13 cellular contexts compared by ENCODE assay signal in the genomic region with DNA sequence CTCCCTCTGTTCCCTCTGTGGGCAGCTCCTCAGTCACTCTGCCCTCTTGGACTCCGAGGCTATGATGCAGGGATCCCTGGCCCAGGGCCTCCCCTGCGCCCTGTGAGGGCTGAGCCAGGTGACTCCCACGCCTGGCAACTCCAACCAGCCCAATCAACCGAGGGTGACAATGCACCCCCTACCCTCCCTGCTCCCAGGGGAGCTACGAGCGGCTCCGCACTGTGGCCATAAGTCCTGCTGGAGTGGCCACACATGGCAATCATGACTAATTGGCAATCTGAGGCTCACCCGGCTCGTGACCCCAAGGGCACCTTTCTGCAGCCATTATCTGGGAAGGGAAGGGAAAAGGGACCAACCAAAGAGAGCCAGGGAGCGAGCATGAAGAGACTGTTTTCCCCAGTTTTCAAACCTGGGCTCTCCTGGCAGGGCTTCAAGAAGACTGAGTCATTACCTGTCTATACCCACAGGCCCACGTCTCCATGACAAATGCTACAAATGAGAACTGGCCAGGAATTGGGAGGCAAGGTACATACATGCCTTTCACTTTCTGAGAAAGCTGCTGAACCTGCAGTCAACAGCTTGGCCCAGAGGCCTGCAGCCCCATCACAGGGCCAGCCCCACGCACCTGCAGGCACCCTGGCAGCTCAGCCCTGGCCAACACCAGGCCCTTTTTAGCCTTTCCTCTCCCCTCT. TPM values are rescaled to one million over a fixed set of nuclear protein-coding genes. Genes with fewer than 3 reads are reported as not detected.
A peak's percentile ranks its signal among the peaks of the same experiment; 100 is the strongest.
DNase-seq lines count a peak whose midpoint lies in the region; ATAC-seq and TF ChIP-seq lines count a peak whose summit lies in the region.
"Had no signal": no experiment of that assay in that cellular context is flagged by ENCODE, and none has a peak within 500 bp of the region (broad histone marks: within the 10 kb centered on the region; RNA-seq: fewer than 3 reads in every experiment).

No MANE protein-coding gene starts in this region.

- no peaks in the 10 kb centered on the region for H3K27me3 Mint-ChIP-seq in WTC11 (ENCODE audit: low read depth)
- peaks cover 24% of the 10 kb centered on the region for H3K27me3 Mint-ChIP-seq in T-helper 17 cell
- no peaks in the 10 kb centered on the region for H3K27me3 Mint-ChIP-seq in CD4-positive, alpha-beta T cell
- H3K27me3 Mint-ChIP-seq: activated naive CD8-positive, alpha-beta T cell had no signal

- H3K36me3 Mint-ChIP-seq in WTC11, result peaks cover 43% of the 10 kb centered on the region
- H3K36me3 Mint-ChIP-seq in T-helper 17 cell (ENCODE audit: low read depth), result no peaks in the 10 kb centered on the region
- peaks cover 5% of the 10 kb centered on the region for H3K36me3 Mint-ChIP-seq in CD4-positive, alpha-beta T cell (ENCODE audit: low read depth)

- no peaks in the 10 kb centered on the region for H3K27me3 ChIP-seq in heart right ventricle
- no peaks in the 10 kb centered on the region for H3K27me3 ChIP-seq in CD4-positive, alpha-beta T cell (ENCODE audit: control insufficient read depth, insufficient read depth, low read length)
- H3K27me3 ChIP-seq: SJSA1 had no signal

- POLR2A ChIA-PET in WTC11 (lab: Charles Lee), result interaction anchor here (0.5 kb wide), 1 partner anchor 40 kb away, joined by 3 read pairs; no protein-coding TSS in a partner anchor
- POLR2A ChIA-PET in CD4-positive, alpha-beta T cell (lab: Charles Lee), result no interaction called here

- WGBS in heart right ventricle, 2 donors, result 76 to 78% methylated on average over 12 of the region's 12 CpGs

- CTCF ChIA-PET in WTC11 (lab: Charles Lee), result interaction anchor here (1.0 to 2.2 kb wide), 4 partner anchors 10 to 453 kb away, joined by 3 to 11 read pairs (median 6); no protein-coding TSS in a partner anchor
- CTCF ChIA-PET in CD4-positive, alpha-beta T cell (lab: Charles Lee), result no interaction called here

- H3K36me3 ChIP-seq in heart right ventricle, result peaks cover 0 to 61% (median 19%) of the 10 kb centered on the region in 9 donors

- no peak overlapping the region for H3K4me3 ChIP-seq in heart right ventricle
- H3K4me3 ChIP-seq: K562, SJSA1 had no signal

- H3K4me1 ChIP-seq in heart right ventricle, result peaks cover 0 to 35% (median 18%) of the 10 kb centered on the region in 9 donors

- H3K27ac ChIP-seq in heart right ventricle, result peak overlapping the region in 6 of 10 donors; percentile 2 to 59 (median 42)
- no peak overlapping the region for H3K27ac ChIP-seq in CD4-positive, alpha-beta T cell (ENCODE audit: low read depth, low read length)
- H3K27ac ChIP-seq: SJSA1 had no signal

- ATAC-seq in WTC11, result peak; percentile 23; the same call in 1 of the 2 replicates
- ATAC-seq in heart right ventricle, result peak in 6 of 8 donors; percentile 26 to 63 (median 44)
- ATAC-seq in sciatic nerve, result peak; percentile 39
- ATAC-seq in T-helper 17 cell, result no peak
- ATAC-seq in CD4-positive, alpha-beta T cell (ENCODE audit: poor library complexity), result no peak
- ATAC-seq: effector memory CD8-positive, alpha-beta T cell; K562 had no signal

- H3K27ac Mint-ChIP-seq in WTC11, result no peak overlapping the region
- H3K27ac Mint-ChIP-seq in T-helper 17 cell, result no peak overlapping the region
- no peak overlapping the region for H3K27ac Mint-ChIP-seq in CD4-positive, alpha-beta T cell
- H3K27ac Mint-ChIP-seq: activated CD4-positive, alpha-beta T cell treated with anti-CD3 and anti-CD28 coated beads, Interleukin-2, amount 10 ng/mL, durations not matched to agents 24 days and 14 days; activated naive CD8-positive, alpha-beta T cell; effector memory CD8-positive, alpha-beta T cell had no signal

- H3K4me3 Mint-ChIP-seq in WTC11 (no peak overlapping the region), T-helper 17 cell (no peak overlapping the region)
- H3K4me3 Mint-ChIP-seq in CD4-positive, alpha-beta T cell, result no peak overlapping the region
- H3K4me3 Mint-ChIP-seq: activated CD4-positive, alpha-beta T cell treated with anti-CD3 and anti-CD28 coated beads, Interleukin-2, amount 10 ng/mL, durations not matched to agents 24 days and 14 days; activated naive CD8-positive, alpha-beta T cell; effector memory CD8-positive, alpha-beta T cell had no signal

- intact Hi-C loops in heart right ventricle (cut with DNase I), result loop anchor here in 1 of 10 donors (5.0 kb wide), 1 partner anchor 90 kb away; no protein-coding TSS in a partner anchor
- intact Hi-C loops in sciatic nerve (cut with DNase I), result no loop called here
- intact Hi-C loops in CD4-positive, alpha-beta T cell (cut with DNase I, micrococcal nuclease), result no loop called here

- peaks cover 9% of the 10 kb centered on the region for H3K9me3 Mint-ChIP-seq in WTC11
- H3K9me3 Mint-ChIP-seq in CD4-positive, alpha-beta T cell, result no peaks in the 10 kb centered on the region
- H3K9me3 Mint-ChIP-seq: activated CD4-positive, alpha-beta T cell treated with anti-CD3 and anti-CD28 coated beads, Interleukin-2, amount 10 ng/mL, durations not matched to agents 24 days and 14 days; effector memory CD8-positive, alpha-beta T cell had no signal

- no peak for TF ChIP-seq CTCF in WTC11 (IDR thresholded peaks at IDR 0.05)
- no peak for TF ChIP-seq CTCF in heart right ventricle (IDR thresholded peaks at IDR 0.05)
- TF ChIP-seq CTCF in CD4-positive, alpha-beta T cell (IDR thresholded peaks at IDR 0.05), result no peak

- peaks cover 0 to 4% (median 0%) of the 10 kb centered on the region in 11 donors for H3K9me3 ChIP-seq in heart right ventricle
- no peaks in the 10 kb centered on the region for H3K9me3 ChIP-seq in T-helper 17 cell (ENCODE audit: control insufficient read depth, low read length, poor library complexity, severe bottlenecking)
- no peaks in the 10 kb centered on the region for H3K9me3 ChIP-seq in CD4-positive, alpha-beta T cell (ENCODE audit: control insufficient read depth, low read length)
- H3K9me3 ChIP-seq: SJSA1 had no signal

- H3K4me1 Mint-ChIP-seq in WTC11 (peaks cover 32% of the 10 kb centered on the region), T-helper 17 cell (peaks cover 3% of the 10 kb centered on the region)
- H3K4me1 Mint-ChIP-seq in CD4-positive, alpha-beta T cell (ENCODE audit: low read depth), result no peaks in the 10 kb centered on the region
- H3K4me1 Mint-ChIP-seq: activated CD4-positive, alpha-beta T cell treated with anti-CD3 and anti-CD28 coated beads, Interleukin-2, amount 10 ng/mL, durations not matched to agents 24 days and 14 days had no signal

- peak; percentile 9 for DNase-seq in LoVo (ENCODE audit: low spot score)
- DNase-seq in WTC11 (ENCODE audit: low spot score), result no peak
- DNase-seq in heart right ventricle, result no peak
- DNase-seq in sciatic nerve (ENCODE audit: low spot score), result no peak
- no peak for DNase-seq in T-helper 17 cell
- no peak for DNase-seq in GOT3 (lab: John Stamatoyannopoulos, UW)
- DNase-seq in CD4-positive, alpha-beta T cell, result no peak
- DNase-seq: activated CD4-positive, alpha-beta T cell treated with anti-CD3 and anti-CD28 coated beads, Interleukin-2, amount 10 ng/mL, durations not matched to agents 24 days and 14 days; effector memory CD8-positive, alpha-beta T cell; stimulated activated CD4-positive, alpha-beta T cell treated with anti-CD3 and anti-CD28 coated beads, Interleukin-4, amount 100 ng/mL, for 24 hours had no signal

TF ChIP-seq in WTC11, 78 proteins besides CTCF, POLR2A, EP300 and RAD21:
- TF ChIP-seq KAT7 (CRISPR knock-in tag; IDR thresholded peaks at IDR 0.05; ENCODE audit: borderline replicate concordance) (no peak), ELF4 (CRISPR knock-in tag; IDR thresholded peaks at IDR 0.05; ENCODE audit: low read depth) (no peak)
- TF ChIP-seq, protein P1, sequence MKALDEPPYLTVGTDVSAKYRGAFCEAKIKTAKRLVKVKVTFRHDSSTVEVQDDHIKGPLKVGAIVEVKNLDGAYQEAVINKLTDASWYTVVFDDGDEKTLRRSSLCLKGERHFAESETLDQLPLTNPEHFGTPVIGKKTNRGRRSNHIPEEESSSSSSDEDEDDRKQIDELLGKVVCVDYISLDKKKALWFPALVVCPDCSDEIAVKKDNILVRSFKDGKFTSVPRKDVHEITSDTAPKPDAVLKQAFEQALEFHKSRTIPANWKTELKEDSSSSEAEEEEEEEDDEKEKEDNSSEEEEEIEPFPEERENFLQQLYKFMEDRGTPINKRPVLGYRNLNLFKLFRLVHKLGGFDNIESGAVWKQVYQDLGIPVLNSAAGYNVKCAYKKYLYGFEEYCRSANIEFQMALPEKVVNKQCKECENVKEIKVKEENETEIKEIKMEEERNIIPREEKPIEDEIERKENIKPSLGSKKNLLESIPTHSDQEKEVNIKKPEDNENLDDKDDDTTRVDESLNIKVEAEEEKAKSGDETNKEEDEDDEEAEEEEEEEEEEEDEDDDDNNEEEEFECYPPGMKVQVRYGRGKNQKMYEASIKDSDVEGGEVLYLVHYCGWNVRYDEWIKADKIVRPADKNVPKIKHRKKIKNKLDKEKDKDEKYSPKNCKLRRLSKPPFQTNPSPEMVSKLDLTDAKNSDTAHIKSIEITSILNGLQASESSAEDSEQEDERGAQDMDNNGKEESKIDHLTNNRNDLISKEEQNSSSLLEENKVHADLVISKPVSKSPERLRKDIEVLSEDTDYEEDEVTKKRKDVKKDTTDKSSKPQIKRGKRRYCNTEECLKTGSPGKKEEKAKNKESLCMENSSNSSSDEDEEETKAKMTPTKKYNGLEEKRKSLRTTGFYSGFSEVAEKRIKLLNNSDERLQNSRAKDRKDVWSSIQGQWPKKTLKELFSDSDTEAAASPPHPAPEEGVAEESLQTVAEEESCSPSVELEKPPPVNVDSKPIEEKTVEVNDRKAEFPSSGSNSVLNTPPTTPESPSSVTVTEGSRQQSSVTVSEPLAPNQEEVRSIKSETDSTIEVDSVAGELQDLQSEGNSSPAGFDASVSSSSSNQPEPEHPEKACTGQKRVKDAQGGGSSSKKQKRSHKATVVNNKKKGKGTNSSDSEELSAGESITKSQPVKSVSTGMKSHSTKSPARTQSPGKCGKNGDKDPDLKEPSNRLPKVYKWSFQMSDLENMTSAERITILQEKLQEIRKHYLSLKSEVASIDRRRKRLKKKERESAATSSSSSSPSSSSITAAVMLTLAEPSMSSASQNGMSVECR (CRISPR knock-in tag; IDR thresholded peaks at IDR 0.05; ENCODE audit: borderline replicate concordance), result no peak
TF ChIP-seq in WTC11: peak in this region for 0.

RNA-seq across cellular contexts. Expression of a gene that starts 45.1 kb away (rescaled TPM):
- total RNA-seq in WTC11 (2021) (1,590 to 1,874 TPM (median 1,822 TPM) in 3 replicates), heart right ventricle (100 to 1,000 TPM; 610 to 902 (median 663) TPM), sciatic nerve (1,183 TPM), T-helper 17 cell (1,000 to 10,000 TPM; 1,930 to 1,963 TPM)
- 1,000 to 10,000 TPM; 2,707 to 4,595 TPM for polyA plus RNA-seq in heart right ventricle
- total RNA-seq in CD4-positive, alpha-beta T cell, result 1,000 to 10,000 TPM; 2,901 to 2,913 TPM

Comparison
In these comparisons a context has a peak if more than half of its experiments do, and no peak if none do; other contexts are left out.
1. ATAC-seq: peak in WTC11 (single experiment), heart right ventricle (6 of 8) and sciatic nerve (single experiment); none in T-helper 17 cell (single experiment) and CD4-positive, alpha-beta T cell (single experiment).